Comparison of ENCODE assay signal across 9 cellular contexts in genomic region chr3:8663177-8664061, GRCh38. TPM values are rescaled to one million over a fixed set of nuclear protein-coding genes. Genes with fewer than 3 reads are reported as not detected.
A peak's percentile ranks its signal among the peaks of the same experiment; 100 is the strongest.
DNase-seq lines count a peak whose midpoint lies in the region; ATAC-seq and TF ChIP-seq lines count a peak whose summit lies in the region.
"Had no signal": no experiment of that assay in that cellular context is flagged by ENCODE, and none has a peak within 500 bp of the region (broad histone marks: within the 10 kb centered on the region; RNA-seq: fewer than 3 reads in every experiment).

No MANE protein-coding gene starts in this region.

- no peaks in the 10 kb centered on the region for H3K36me3 ChIP-seq in Panc1 (ENCODE audit: control insufficient read depth, insufficient read depth, low read length)
- no peaks in the 10 kb centered on the region for H3K36me3 ChIP-seq in breast epithelium

- CTCF ChIA-PET in Panc1 (lab: Charles Lee): interaction anchor here (0.6 to 1.0 kb wide), 2 partner anchors 639 to 660 kb away, joined by 3 read pairs; no protein-coding TSS in a partner anchor

- no TSS peak for BruUV-seq in Panc1 (replicated peaks; lab: Mats Ljungman, UMichigan)

- H3K4me1 Mint-ChIP-seq in stimulated activated naive CD8-positive, alpha-beta T cell treated with anti-CD3 and anti-CD28 coated beads, Interleukin-15, amount 100 ng/mL, for 72 hours: no peaks in the 10 kb centered on the region

- H3K27me3 ChIP-seq in Panc1 (ENCODE audit: control insufficient read depth, insufficient read depth, low read length) (no peaks in the 10 kb centered on the region), breast epithelium (no peaks in the 10 kb centered on the region)

- TF ChIP-seq POLR2A in breast epithelium (IDR thresholded peaks at IDR 0.05): no peak

- H3K9me3 ChIP-seq in Panc1 (ENCODE audit: control insufficient read depth, insufficient read depth, low read depth, low read length) (no peaks in the 10 kb centered on the region), breast epithelium (no peaks in the 10 kb centered on the region)

- H3K27ac Mint-ChIP-seq in stimulated activated naive CD8-positive, alpha-beta T cell treated with anti-CD3 and anti-CD28 coated beads, Interleukin-15, amount 100 ng/mL, for 72 hours: no peak overlapping the region
- H3K27ac Mint-ChIP-seq: T-helper 1 cell treated with Interleukin-12 subunit alpha and Interleukin-12 subunit beta and Interleukin-4 antibody, amounts not matched to agents 30 μg/mL and 1 μg/mL, for 36 hours had no signal

- H3K27ac ChIP-seq in Panc1 (ENCODE audit: low read length) (no peak overlapping the region), breast epithelium (no peak overlapping the region)

- no peak overlapping the region for H3K4me3 Mint-ChIP-seq in stimulated activated naive CD8-positive, alpha-beta T cell treated with anti-CD3 and anti-CD28 coated beads, Interleukin-15, amount 100 ng/mL, for 72 hours
- H3K4me3 Mint-ChIP-seq: T-helper 1 cell treated with Interleukin-12 subunit alpha and Interleukin-12 subunit beta and Interleukin-4 antibody, amounts not matched to agents 30 μg/mL and 1 μg/mL, for 36 hours had no signal

- in situ Hi-C loops in Panc1 (cut with HindIII; ENCODE audit: low pct_unique_long_range_greater_than_20kb, low sequenced_read_pairs): no loop called here

- DNase-seq in Ammon's horn (ENCODE audit: low spot score) (peak; percentile 69), HS-27A (ENCODE audit: low read depth) (peak; percentile 73), Panc1 (ENCODE audit: low read depth, low spot score) (peak; percentile 38), breast epithelium (ENCODE audit: low spot score in 2 of 2) (peak; percentile 64 to 65), left colon (peak; percentile 34 to 70)
- peak; percentile 11 to 31 for DNase-seq in stimulated activated naive CD8-positive, alpha-beta T cell treated with anti-CD3 and anti-CD28 coated beads, Interleukin-15, amount 100 ng/mL, for 72 hours

- ATAC-seq in Panc1: peak; percentile 82
- peak; percentile 59 for ATAC-seq in left colon
- no peak for ATAC-seq in stimulated activated naive CD8-positive, alpha-beta T cell treated with anti-CD3 and anti-CD28 coated beads, Interleukin-15, amount 100 ng/mL, for 72 hours
- no peak for ATAC-seq in GM21528 (IDR thresholded peaks at IDR 0.05; ENCODE audit: low FRiP score, unreplicated experiment)

- POLR2A ChIA-PET in Panc1 (lab: Charles Lee): no interaction called here

- TF ChIP-seq CTCF in GM12872 (IDR thresholded peaks at IDR 0.05; ENCODE audit: insufficient read depth, low read depth, low read length) (peak; percentile 71), Panc1 (IDR thresholded peaks at IDR 0.05) (peak; percentile 77), breast epithelium (IDR thresholded peaks at IDR 0.05) (peak in 2 of 3 donors; percentile 27 to 51)

- no peaks in the 10 kb centered on the region for H3K9me3 Mint-ChIP-seq in stimulated activated naive CD8-positive, alpha-beta T cell treated with anti-CD3 and anti-CD28 coated beads, Interleukin-15, amount 100 ng/mL, for 72 hours
- H3K9me3 Mint-ChIP-seq: T-helper 1 cell treated with Interleukin-12 subunit alpha and Interleukin-12 subunit beta and Interleukin-4 antibody, amounts not matched to agents 30 μg/mL and 1 μg/mL, for 36 hours had no signal

- intact Hi-C loops in Panc1 (cut with micrococcal nuclease; ENCODE audit: unreplicated experiment) (no loop called here), breast epithelium (cut with DNase I; ENCODE audit: low total_unique reads) (no loop called here), left colon (cut with DNase I, micrococcal nuclease) (no loop called here)

- H3K27me3 Mint-ChIP-seq in stimulated activated naive CD8-positive, alpha-beta T cell treated with anti-CD3 and anti-CD28 coated beads, Interleukin-15, amount 100 ng/mL, for 72 hours: peaks cover 42% of the 10 kb centered on the region

- H3K4me1 ChIP-seq in Panc1 (ENCODE audit: control insufficient read depth, insufficient read depth, low read length) (no peaks in the 10 kb centered on the region), breast epithelium (no peaks in the 10 kb centered on the region)

- H3K4me3 ChIP-seq in Panc1 (ENCODE audit: low read depth in 2 of 2, low read length in 2 of 2) (no peak overlapping the region), breast epithelium (no peak overlapping the region)

RNA-seq across cellular contexts. Expression of gene SSUH2, which starts 18.8 kb away (rescaled TPM):
- not detected for total RNA-seq in Panc1 (2021; ENCODE audit: unreplicated experiment)
- polyA plus RNA-seq in Panc1 (2012; ENCODE audit: insufficient read length): not detected
- under 1 TPM in 2 of 3 donors, not detected in 1; 0.15 to 0.33 TPM for total RNA-seq in breast epithelium
- total RNA-seq in left colon: 1 to 10 TPM; 1.6 to 4.5 TPM

Comparison
In these comparisons a context has a peak if more than half of its experiments do, and no peak if none do; other contexts are left out.
1. DNase-seq: peak in every context shown above with its lines; median percentile 73 in HS-27A; 69 in Ammon's horn; 64 in breast epithelium; 52 in left colon; 38 in Panc1; 21 in stimulated activated naive CD8-positive, alpha-beta T cell treated with anti-CD3 and anti-CD28 coated beads, Interleukin-15, amount 100 ng/mL, for 72 hours.
2. ATAC-seq: peak in Panc1 (single experiment) and left colon (single experiment); none in stimulated activated naive CD8-positive, alpha-beta T cell treated with anti-CD3 and anti-CD28 coated beads, Interleukin-15, amount 100 ng/mL, for 72 hours (single experiment) and GM21528 (single experiment).
3. Peak in every context shown above with its lines, with median percentiles within 50 percentile points of each other: CTCF ChIP-seq.